10 cellular contexts compared by ENCODE assay signal in the genomic region with DNA sequence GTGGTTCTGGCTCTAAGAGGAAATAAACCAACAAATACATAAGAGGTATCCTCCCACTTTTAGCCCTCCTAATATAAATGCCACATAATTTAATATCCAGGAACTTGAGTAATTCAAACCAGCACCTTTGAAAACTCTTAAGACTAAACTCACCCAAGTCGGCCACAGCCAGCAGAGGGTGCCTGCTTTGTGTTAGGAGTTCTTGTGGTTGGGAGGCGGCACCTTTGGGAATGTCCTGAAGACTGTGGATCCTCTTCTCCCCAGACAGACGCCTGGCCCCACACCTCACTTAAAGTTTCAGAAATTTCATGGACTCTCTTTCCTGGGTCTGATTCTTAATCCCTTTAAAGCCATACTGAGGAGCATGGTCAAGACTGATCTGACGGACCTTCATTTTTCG.
DNase-seq lines count a peak whose midpoint lies in the region; ATAC-seq and TF ChIP-seq lines count a peak whose summit lies in the region.
"Had no signal": no experiment of that assay in that cellular context is flagged by ENCODE, and none has a peak within 500 bp of the region (broad histone marks: within the 10 kb centered on the region; RNA-seq: fewer than 3 reads in every experiment).

No MANE protein-coding gene starts in this region.

- no peak overlapping the region for H3K4ac ChIP-seq in IMR-90 (ENCODE audit: low read depth, low read length)

- H4K91ac ChIP-seq in IMR-90 (ENCODE audit: insufficient read depth, low read depth, low read length): no peak overlapping the region

- in situ Hi-C loops in IMR-90 (cut with MboI; ENCODE audit: low sequenced_read_pairs): no loop called here
- in situ Hi-C loops in astrocyte of the spinal cord (cut with HindIII; ENCODE audit: low sequenced_read_pairs): no loop called here

- H3K79me1 ChIP-seq in IMR-90 (ENCODE audit: low read depth in 1 of 2, low read length in 2 of 2): peaks cover 8 to 43% of the 10 kb centered on the region in 2 experiments; a peak in 3 of 4 replicates

- H3K4me2 ChIP-seq in IMR-90 (ENCODE audit: low read depth, low read length): no peak overlapping the region

- no peak overlapping the region for H2BK15ac ChIP-seq in IMR-90 (ENCODE audit: low read depth, low read length)

- H3K9me1 ChIP-seq in IMR-90 (ENCODE audit: insufficient read depth, low read length): peaks cover 24% of the 10 kb centered on the region

- H3K4me3 ChIP-seq in BJ (ENCODE audit: low read depth, low read length) (no peak overlapping the region), IMR-90 (ENCODE audit: insufficient read depth, low read depth, low read length) (no peak overlapping the region), astrocyte of the spinal cord (ENCODE audit: low read depth, low read length) (no peak overlapping the region)

- no peak overlapping the region for H4K5ac ChIP-seq in IMR-90 (ENCODE audit: low read depth, low read length)

- POLR2A ChIA-PET in BJ (lab: Charles Lee) (no interaction called here), IMR-90 (lab: Charles Lee; ENCODE audit: unreplicated experiment) (no interaction called here)

- no peak overlapping the region for H3K27ac Mint-ChIP-seq in T-helper 17 cell

- CTCF ChIA-PET in BJ (lab: Yijun Ruan, JAX): no interaction called here
- CTCF ChIA-PET in IMR-90 (lab: Yijun Ruan, JAX): no interaction called here

- dilution Hi-C loops in IMR-90 (cut with HindIII; ENCODE audit: low sequenced_read_pairs, unreplicated experiment): no loop called here

- H3K36me3 ChIP-seq in BJ (ENCODE audit: control insufficient read depth, insufficient read depth, low read length) (no peaks in the 10 kb centered on the region; the same call in 1 of the 2 replicates), IMR-90 (ENCODE audit: control insufficient read depth, insufficient read depth, low read length) (no peaks in the 10 kb centered on the region)

- H3K56ac ChIP-seq in IMR-90 (ENCODE audit: extremely low read depth, insufficient read depth, low read length): no peak overlapping the region

- peak; percentile 23; the same call in 1 of the 2 replicates for TF ChIP-seq CTCF in BJ (IDR thresholded peaks at IDR 0.05; ENCODE audit: insufficient read depth, low read depth, low read length)
- TF ChIP-seq CTCF in IMR-90 (conservative IDR thresholded peaks at IDR 0.05; ENCODE audit: low read depth, low read length): peak; percentile 22; the same call in 1 of the 2 replicates
- TF ChIP-seq CTCF in astrocyte of the spinal cord (IDR thresholded peaks at IDR 0.05; ENCODE audit: low read depth, low read length): peak; percentile 32

- H2BK120ac ChIP-seq in IMR-90 (ENCODE audit: low read depth, low read length): no peak overlapping the region

- TF ChIP-seq RAD21 in IMR-90 (IDR thresholded peaks at IDR 0.05; ENCODE audit: low read length): 0 out of 2 replicates have a peak, but pooled peaks have one; percentile 5

- H3K27me3 Mint-ChIP-seq in T-helper 17 cell: no peaks in the 10 kb centered on the region
- H3K27me3 Mint-ChIP-seq: CD4-positive, CD25-positive, alpha-beta regulatory T cell had no signal

- no peak overlapping the region for H3K27ac ChIP-seq in IMR-90 (ENCODE audit: insufficient read depth, low read length)

- no peak overlapping the region for H2BK5ac ChIP-seq in IMR-90 (ENCODE audit: low read depth, low read length, poor library complexity, severe bottlenecking)

- no peak overlapping the region for H2AK9ac ChIP-seq in IMR-90 (replicated peaks; ENCODE audit: low read depth, low read length, poor library complexity)

- H3K4me1 Mint-ChIP-seq in T-helper 17 cell: peaks cover 26% of the 10 kb centered on the region

- 80% methylated on average over 2 of the region's 5 CpGs; no CpG with 5 or more reads in 1 of the 2 experiments for WGBS in IMR-90 (ENCODE audit: extremely low coverage in 2 of 2, insufficient read length in 1 of 2), 2 experiments

- intact Hi-C loops in IMR-90 (cut with micrococcal nuclease): no loop called here

- TF ChIP-seq POLR2A in IMR-90 (IDR thresholded peaks at IDR 0.05; ENCODE audit: low read depth, low read length): no peak

- no peak overlapping the region for H3K4me3 Mint-ChIP-seq in T-helper 17 cell

- H3K9ac ChIP-seq in IMR-90 (ENCODE audit: low read depth, low read length): no peak overlapping the region

- no peak overlapping the region for H3K23ac ChIP-seq in IMR-90 (ENCODE audit: low read depth, low read length)

- no TSS peak for BruUV-seq in IMR-90 (replicated peaks; lab: Mats Ljungman, UMichigan)

- no peak overlapping the region for H2AK5ac ChIP-seq in IMR-90 (ENCODE audit: low read depth, low read length)

- no peak overlapping the region for H2BK20ac ChIP-seq in IMR-90 (ENCODE audit: low read depth, low read length)

- no peak overlapping the region for H3K18ac ChIP-seq in IMR-90 (ENCODE audit: low read depth, low read length)

- H3K14ac ChIP-seq in IMR-90 (replicated peaks; ENCODE audit: low read depth, low read length): no peak overlapping the region

- ATAC-seq in IMR-90 (ENCODE audit: low read depth) (no peak), GM18868 (IDR thresholded peaks at IDR 0.05; ENCODE audit: unreplicated experiment) (no peak), T-helper 17 cell (no peak)

- no peak for DNase-seq in BJ (ENCODE audit: low read depth)
- no peak for DNase-seq in IMR-90
- peak; percentile 24 for DNase-seq in astrocyte of the spinal cord (ENCODE audit: low read depth, low spot score)
- DNase-seq in islet precursor cell: peak; percentile 75
- DNase-seq in NCI-H1092 (lab: John Stamatoyannopoulos, UW): no peak
- no peak for DNase-seq in NK-92 (lab: John Stamatoyannopoulos, UW; ENCODE audit: unreplicated experiment)
- DNase-seq in T-helper 17 cell: no peak
- DNase-seq: CD4-positive, CD25-positive, alpha-beta regulatory T cell; effector CD4-positive, alpha-beta T cell had no signal

- peaks cover 8% of the 10 kb centered on the region for H4K20me1 ChIP-seq in IMR-90 (ENCODE audit: insufficient read depth, low read length)

- peaks cover 2% of the 10 kb centered on the region for H3K36me3 Mint-ChIP-seq in T-helper 17 cell (ENCODE audit: low read depth)

- H2AFZ ChIP-seq in IMR-90 (replicated peaks; ENCODE audit: low read length, poor library complexity): no peak overlapping the region

- no peaks in the 10 kb centered on the region for H3K9me3 ChIP-seq in IMR-90 (ENCODE audit: control insufficient read depth, insufficient read depth, low read length)
- H3K9me3 ChIP-seq in T-helper 17 cell (ENCODE audit: control insufficient read depth, low read length, poor library complexity, severe bottlenecking): no peaks in the 10 kb centered on the region

- H3K4me1 ChIP-seq in IMR-90 (ENCODE audit: control insufficient read depth, insufficient read depth, low read length): peaks cover 19% of the 10 kb centered on the region

- H3K27me3 ChIP-seq in BJ (ENCODE audit: control insufficient read depth, insufficient read depth, low read length) (no peaks in the 10 kb centered on the region), IMR-90 (ENCODE audit: control insufficient read depth, insufficient read depth, low read length) (no peaks in the 10 kb centered on the region)

- H4K8ac ChIP-seq in IMR-90 (ENCODE audit: low read depth in 2 of 2, low read length in 2 of 2): no peak overlapping the region

TF ChIP-seq in IMR-90, 13 proteins besides CTCF, POLR2A, EP300 and RAD21:
- TF ChIP-seq CHD1 (IDR thresholded peaks at IDR 0.05; ENCODE audit: low read depth, low read length): no peak

Comparison
In these comparisons a context has a peak if more than half of its experiments do, and no peak if none do; other contexts are left out.
1. DNase-seq: peak in astrocyte of the spinal cord (single experiment) and islet precursor cell (single experiment); none in BJ (single experiment), IMR-90 (single experiment), NCI-H1092 (single experiment), NK-92 (single experiment) and T-helper 17 cell (0 of 3).
2. Peak in every context shown above with its lines, with median percentiles within 50 percentile points of each other: CTCF ChIP-seq.